Comparison of ENCODE assay signal across 1 cellular context in genomic region chr3:98551754-98552153, GRCh38.
TF ChIP-seq lines count a peak whose summit lies in the region.

No MANE protein-coding gene starts in this region.

TF ChIP-seq in K562, 482 proteins besides CTCF, POLR2A, EP300 and RAD21 (continued from another document and continues in another):
- TF ChIP-seq PCBP1 (IDR thresholded peaks at IDR 0.05; ENCODE audit: low read depth, low read length, poor library complexity, severe bottlenecking), result no peak
- TF ChIP-seq MAFG (tag; conservative IDR thresholded peaks at IDR 0.05), result no peak
- 0 out of 2 replicates have a peak, but pooled peaks have one; percentile 40 for TF ChIP-seq CHAMP1 (IDR thresholded peaks at IDR 0.05)
- TF ChIP-seq ARID1B (IDR thresholded peaks at IDR 0.05), result peak; percentile 84
- no peak for TF ChIP-seq ZNF24 (IDR thresholded peaks at IDR 0.05)
- no peak for TF ChIP-seq SLC30A9 (CRISPR knock-in tag; IDR thresholded peaks at IDR 0.05)
- no peak for TF ChIP-seq FOSL1 (tag; conservative IDR thresholded peaks at IDR 0.05)
- TF ChIP-seq CREB1 (IDR thresholded peaks at IDR 0.05), result peak; percentile 26; the same call in 1 of the 2 replicates
- TF ChIP-seq CREB1 (CRISPR knock-in tag; IDR thresholded peaks at IDR 0.05), result no peak
- TF ChIP-seq HOXB6 (CRISPR knock-in tag; IDR thresholded peaks at IDR 0.05; ENCODE audit: borderline replicate concordance), result no peak
- no peak for TF ChIP-seq PCBP2 (IDR thresholded peaks at IDR 0.05; ENCODE audit: low read depth, low read length, poor library complexity, severe bottlenecking)
- TF ChIP-seq TAL1 (IDR thresholded peaks at IDR 0.05), result peak; percentile 81
- peak in 1 of 2 experiments; percentile 39; a peak in 1 of 4 replicates for TF ChIP-seq TRIM24 (IDR thresholded peaks at IDR 0.05)
- 0 out of 2 replicates have a peak, but pooled peaks have one; percentile 28 for TF ChIP-seq GATA2 (CRISPR knock-in tag; IDR thresholded peaks at IDR 0.05)
- TF ChIP-seq E4F1 (CRISPR knock-in tag; IDR thresholded peaks at IDR 0.05; ENCODE audit: borderline replicate concordance), result no peak
- TF ChIP-seq GABPB2 (CRISPR knock-in tag; conservative IDR thresholded peaks at IDR 0.05), result no peak
- 0 out of 2 replicates have a peak, but pooled peaks have one; percentile 38 for TF ChIP-seq ZEB2 (IDR thresholded peaks at IDR 0.05)
- TF ChIP-seq COPS2 (conservative IDR thresholded peaks at IDR 0.05), result no peak
- TF ChIP-seq KLF16 (IDR thresholded peaks at IDR 0.05), result peak; percentile 44; the same call in 1 of the 2 replicates
- no peak for TF ChIP-seq SIN3A (IDR thresholded peaks at IDR 0.05; ENCODE audit: borderline replicate concordance in 2 of 2, control insufficient read depth in 1 of 2, low read depth in 2 of 2, low read length in 2 of 2)
- peak; percentile 69 for TF ChIP-seq SMARCE1 (IDR thresholded peaks at IDR 0.05)
- no peak for TF ChIP-seq ZNF511 (CRISPR knock-in tag; IDR thresholded peaks at IDR 0.05)
- no peak for TF ChIP-seq TAF7 (tag; IDR thresholded peaks at IDR 0.05)
- TF ChIP-seq CUX1 (CRISPR knock-in tag; IDR thresholded peaks at IDR 0.05), result no peak
- TF ChIP-seq TCF3 (CRISPR knock-in tag; IDR thresholded peaks at IDR 0.05), result peak; percentile 76
- TF ChIP-seq EP400 (IDR thresholded peaks at IDR 0.05), result 0 out of 2 replicates have a peak, but pooled peaks have one; percentile 23
- TF ChIP-seq LCOR (CRISPR knock-in tag; IDR thresholded peaks at IDR 0.05), result no peak
- TF ChIP-seq ZNF780A (CRISPR knock-in tag; IDR thresholded peaks at IDR 0.05), result no peak
- peak; percentile 88 for TF ChIP-seq TEAD4 (IDR thresholded peaks at IDR 0.05; ENCODE audit: low read length)
- TF ChIP-seq TEAD4 (CRISPR knock-in tag; IDR thresholded peaks at IDR 0.05; ENCODE audit: borderline replicate concordance), result no peak
- TF ChIP-seq BCL6 (CRISPR knock-in tag; IDR thresholded peaks at IDR 0.05), result no peak
- TF ChIP-seq, protein P1, sequence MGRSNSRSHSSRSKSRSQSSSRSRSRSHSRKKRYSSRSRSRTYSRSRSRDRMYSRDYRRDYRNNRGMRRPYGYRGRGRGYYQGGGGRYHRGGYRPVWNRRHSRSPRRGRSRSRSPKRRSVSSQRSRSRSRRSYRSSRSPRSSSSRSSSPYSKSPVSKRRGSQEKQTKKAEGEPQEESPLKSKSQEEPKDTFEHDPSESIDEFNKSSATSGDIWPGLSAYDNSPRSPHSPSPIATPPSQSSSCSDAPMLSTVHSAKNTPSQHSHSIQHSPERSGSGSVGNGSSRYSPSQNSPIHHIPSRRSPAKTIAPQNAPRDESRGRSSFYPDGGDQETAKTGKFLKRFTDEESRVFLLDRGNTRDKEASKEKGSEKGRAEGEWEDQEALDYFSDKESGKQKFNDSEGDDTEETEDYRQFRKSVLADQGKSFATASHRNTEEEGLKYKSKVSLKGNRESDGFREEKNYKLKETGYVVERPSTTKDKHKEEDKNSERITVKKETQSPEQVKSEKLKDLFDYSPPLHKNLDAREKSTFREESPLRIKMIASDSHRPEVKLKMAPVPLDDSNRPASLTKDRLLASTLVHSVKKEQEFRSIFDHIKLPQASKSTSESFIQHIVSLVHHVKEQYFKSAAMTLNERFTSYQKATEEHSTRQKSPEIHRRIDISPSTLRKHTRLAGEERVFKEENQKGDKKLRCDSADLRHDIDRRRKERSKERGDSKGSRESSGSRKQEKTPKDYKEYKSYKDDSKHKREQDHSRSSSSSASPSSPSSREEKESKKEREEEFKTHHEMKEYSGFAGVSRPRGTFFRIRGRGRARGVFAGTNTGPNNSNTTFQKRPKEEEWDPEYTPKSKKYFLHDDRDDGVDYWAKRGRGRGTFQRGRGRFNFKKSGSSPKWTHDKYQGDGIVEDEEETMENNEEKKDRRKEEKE (IDR thresholded peaks at IDR 0.05; ENCODE audit: borderline replicate concordance in 1 of 2, control insufficient read depth in 1 of 2, low read depth in 2 of 2, low read length in 1 of 2), result no peak
- peak in 1 of 2 experiments; percentile 24; a peak in 1 of 4 replicates for TF ChIP-seq ARNT (IDR thresholded peaks at IDR 0.05)
- no peak for TF ChIP-seq SNRNP70 (optimal IDR thresholded peaks at IDR 0.05; ENCODE audit: low read depth, low read length)
- no peak for TF ChIP-seq ZNF121 (CRISPR knock-in tag; conservative IDR thresholded peaks at IDR 0.05)
- no peak for TF ChIP-seq RBM15 (IDR thresholded peaks at IDR 0.05; ENCODE audit: insufficient read depth, low read length)
- TF ChIP-seq, protein P2, sequence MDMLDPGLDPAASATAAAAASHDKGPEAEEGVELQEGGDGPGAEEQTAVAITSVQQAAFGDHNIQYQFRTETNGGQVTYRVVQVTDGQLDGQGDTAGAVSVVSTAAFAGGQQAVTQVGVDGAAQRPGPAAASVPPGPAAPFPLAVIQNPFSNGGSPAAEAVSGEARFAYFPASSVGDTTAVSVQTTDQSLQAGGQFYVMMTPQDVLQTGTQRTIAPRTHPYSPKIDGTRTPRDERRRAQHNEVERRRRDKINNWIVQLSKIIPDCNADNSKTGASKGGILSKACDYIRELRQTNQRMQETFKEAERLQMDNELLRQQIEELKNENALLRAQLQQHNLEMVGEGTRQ (CRISPR knock-in tag; IDR thresholded peaks at IDR 0.05), result peak; percentile 13; the same call in 1 of the 2 replicates
- TF ChIP-seq MYC (IDR thresholded peaks at IDR 0.05; ENCODE audit: low read depth, low read length), result peak; percentile 64
- TF ChIP-seq MYC (CRISPR knock-in tag; IDR thresholded peaks at IDR 0.05; ENCODE audit: borderline replicate concordance, low read depth), result no peak
- peak; percentile 89 for TF ChIP-seq L3MBTL2 (IDR thresholded peaks at IDR 0.05)
- TF ChIP-seq SMAD3 (CRISPR knock-in tag; conservative IDR thresholded peaks at IDR 0.05), result no peak
- no peak for TF ChIP-seq NR2C2 (CRISPR knock-in tag; IDR thresholded peaks at IDR 0.05)
- peak; percentile 36; the same call in 1 of the 2 replicates for TF ChIP-seq NR2C2 (tag; IDR thresholded peaks at IDR 0.05)
- no peak for TF ChIP-seq TGIF2 (CRISPR knock-in tag; IDR thresholded peaks at IDR 0.05)
- peak; percentile 23; the same call in 1 of the 2 replicates for TF ChIP-seq STAT5A (IDR thresholded peaks at IDR 0.05; ENCODE audit: borderline replicate concordance, low read length)
